In the genomic region with DNA sequence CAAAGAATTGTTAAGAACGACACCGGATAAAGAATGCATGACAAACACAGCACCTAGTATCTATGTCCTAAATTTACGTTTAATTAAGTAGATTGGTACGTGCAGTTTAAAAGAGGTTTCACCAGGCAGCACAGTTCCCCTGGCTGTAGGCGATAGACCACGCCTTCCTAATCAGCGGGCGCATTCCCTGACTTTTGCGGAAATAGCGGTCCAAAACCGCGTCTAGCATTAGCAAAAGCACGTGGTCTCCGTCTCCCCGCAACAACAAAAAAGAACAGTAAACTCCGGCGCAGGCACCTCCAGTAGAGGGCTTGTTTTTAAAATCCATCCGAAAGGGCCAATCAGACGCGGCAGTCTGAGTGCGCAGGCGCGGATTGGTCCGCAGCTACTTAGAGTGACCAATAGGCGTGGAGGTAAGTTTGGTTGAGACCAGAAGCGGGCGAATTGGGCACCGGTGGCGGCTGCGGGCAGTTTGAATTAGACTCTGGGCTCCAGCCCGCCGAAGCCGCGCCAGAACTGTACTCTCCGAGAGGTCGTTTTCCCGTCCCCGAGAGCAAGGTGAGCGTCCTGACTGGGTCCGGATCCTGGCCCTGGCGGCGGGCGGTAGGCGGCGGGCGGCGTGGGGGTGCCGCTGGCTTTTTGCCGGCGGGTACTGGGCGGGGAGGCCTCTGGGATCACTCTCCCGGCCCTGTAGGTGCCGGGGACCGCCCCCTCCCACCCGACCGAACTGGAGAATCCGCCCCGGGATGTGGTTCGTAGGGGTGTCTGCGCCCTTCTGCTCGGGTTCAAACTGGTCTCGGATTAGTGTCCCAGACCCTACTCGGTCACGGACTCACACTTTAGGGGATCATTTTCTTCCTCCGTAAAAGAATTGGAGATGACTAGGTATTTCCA, we compare ENCODE assay signal across 1 cellular context.
TF ChIP-seq lines count a peak whose summit lies in the region.

TSS of gene CENPF (plus strand) at position 432 of the 894 bp plus-strand sequence. CDS start 10,560 bp downstream, outside the sequence.

TF ChIP-seq in HepG2, 621 proteins besides CTCF, POLR2A, EP300 and RAD21 (continued from another document and continues in another):
- no peak for TF ChIP-seq NONO (IDR thresholded peaks at IDR 0.05)
- TF ChIP-seq NONO (CRISPR knock-in tag; conservative IDR thresholded peaks at IDR 0.05): no peak; the same call in none of the 2 replicates
- TF ChIP-seq ZNF367 (CRISPR knock-in tag; IDR thresholded peaks at IDR 0.05; ENCODE audit: borderline replicate concordance): peak; percentile 59; the same call in 1 of the 2 replicates
- no peak for TF ChIP-seq ZIK1 (CRISPR knock-in tag; IDR thresholded peaks at IDR 0.05; ENCODE audit: borderline replicate concordance, low read depth)
- TF ChIP-seq ZNF841 (CRISPR knock-in tag; IDR thresholded peaks at IDR 0.05; ENCODE audit: borderline replicate concordance): peak; percentile 97
- no peak for TF ChIP-seq MAFK (conservative IDR thresholded peaks at IDR 0.05 in 1 of 2, IDR thresholded peaks at IDR 0.05 in 1 of 2; ENCODE audit: low read length in 2 of 2)
- TF ChIP-seq STAT5B (CRISPR knock-in tag; IDR thresholded peaks at IDR 0.05): no peak
- no peak for TF ChIP-seq MBD4 (IDR thresholded peaks at IDR 0.05; ENCODE audit: borderline replicate concordance, low read length)
- no peak for TF ChIP-seq ZNF296 (CRISPR knock-in tag; conservative IDR thresholded peaks at IDR 0.05)
- TF ChIP-seq ZNF891 (CRISPR knock-in tag; IDR thresholded peaks at IDR 0.05): 0 out of 2 replicates have a peak, but pooled peaks have one; percentile 29
- TF ChIP-seq ZBTB20 (CRISPR knock-in tag; IDR thresholded peaks at IDR 0.05; ENCODE audit: borderline replicate concordance, low read depth): peak; percentile 66; the same call in 1 of the 2 replicates
- no peak for TF ChIP-seq ZNF180 (CRISPR knock-in tag; IDR thresholded peaks at IDR 0.05; ENCODE audit: borderline replicate concordance, low read depth)
- TF ChIP-seq ELF3 (CRISPR knock-in tag; IDR thresholded peaks at IDR 0.05): peak; percentile 89
- no peak for TF ChIP-seq ZNF225 (CRISPR knock-in tag; IDR thresholded peaks at IDR 0.05)
- TF ChIP-seq, protein P1, sequence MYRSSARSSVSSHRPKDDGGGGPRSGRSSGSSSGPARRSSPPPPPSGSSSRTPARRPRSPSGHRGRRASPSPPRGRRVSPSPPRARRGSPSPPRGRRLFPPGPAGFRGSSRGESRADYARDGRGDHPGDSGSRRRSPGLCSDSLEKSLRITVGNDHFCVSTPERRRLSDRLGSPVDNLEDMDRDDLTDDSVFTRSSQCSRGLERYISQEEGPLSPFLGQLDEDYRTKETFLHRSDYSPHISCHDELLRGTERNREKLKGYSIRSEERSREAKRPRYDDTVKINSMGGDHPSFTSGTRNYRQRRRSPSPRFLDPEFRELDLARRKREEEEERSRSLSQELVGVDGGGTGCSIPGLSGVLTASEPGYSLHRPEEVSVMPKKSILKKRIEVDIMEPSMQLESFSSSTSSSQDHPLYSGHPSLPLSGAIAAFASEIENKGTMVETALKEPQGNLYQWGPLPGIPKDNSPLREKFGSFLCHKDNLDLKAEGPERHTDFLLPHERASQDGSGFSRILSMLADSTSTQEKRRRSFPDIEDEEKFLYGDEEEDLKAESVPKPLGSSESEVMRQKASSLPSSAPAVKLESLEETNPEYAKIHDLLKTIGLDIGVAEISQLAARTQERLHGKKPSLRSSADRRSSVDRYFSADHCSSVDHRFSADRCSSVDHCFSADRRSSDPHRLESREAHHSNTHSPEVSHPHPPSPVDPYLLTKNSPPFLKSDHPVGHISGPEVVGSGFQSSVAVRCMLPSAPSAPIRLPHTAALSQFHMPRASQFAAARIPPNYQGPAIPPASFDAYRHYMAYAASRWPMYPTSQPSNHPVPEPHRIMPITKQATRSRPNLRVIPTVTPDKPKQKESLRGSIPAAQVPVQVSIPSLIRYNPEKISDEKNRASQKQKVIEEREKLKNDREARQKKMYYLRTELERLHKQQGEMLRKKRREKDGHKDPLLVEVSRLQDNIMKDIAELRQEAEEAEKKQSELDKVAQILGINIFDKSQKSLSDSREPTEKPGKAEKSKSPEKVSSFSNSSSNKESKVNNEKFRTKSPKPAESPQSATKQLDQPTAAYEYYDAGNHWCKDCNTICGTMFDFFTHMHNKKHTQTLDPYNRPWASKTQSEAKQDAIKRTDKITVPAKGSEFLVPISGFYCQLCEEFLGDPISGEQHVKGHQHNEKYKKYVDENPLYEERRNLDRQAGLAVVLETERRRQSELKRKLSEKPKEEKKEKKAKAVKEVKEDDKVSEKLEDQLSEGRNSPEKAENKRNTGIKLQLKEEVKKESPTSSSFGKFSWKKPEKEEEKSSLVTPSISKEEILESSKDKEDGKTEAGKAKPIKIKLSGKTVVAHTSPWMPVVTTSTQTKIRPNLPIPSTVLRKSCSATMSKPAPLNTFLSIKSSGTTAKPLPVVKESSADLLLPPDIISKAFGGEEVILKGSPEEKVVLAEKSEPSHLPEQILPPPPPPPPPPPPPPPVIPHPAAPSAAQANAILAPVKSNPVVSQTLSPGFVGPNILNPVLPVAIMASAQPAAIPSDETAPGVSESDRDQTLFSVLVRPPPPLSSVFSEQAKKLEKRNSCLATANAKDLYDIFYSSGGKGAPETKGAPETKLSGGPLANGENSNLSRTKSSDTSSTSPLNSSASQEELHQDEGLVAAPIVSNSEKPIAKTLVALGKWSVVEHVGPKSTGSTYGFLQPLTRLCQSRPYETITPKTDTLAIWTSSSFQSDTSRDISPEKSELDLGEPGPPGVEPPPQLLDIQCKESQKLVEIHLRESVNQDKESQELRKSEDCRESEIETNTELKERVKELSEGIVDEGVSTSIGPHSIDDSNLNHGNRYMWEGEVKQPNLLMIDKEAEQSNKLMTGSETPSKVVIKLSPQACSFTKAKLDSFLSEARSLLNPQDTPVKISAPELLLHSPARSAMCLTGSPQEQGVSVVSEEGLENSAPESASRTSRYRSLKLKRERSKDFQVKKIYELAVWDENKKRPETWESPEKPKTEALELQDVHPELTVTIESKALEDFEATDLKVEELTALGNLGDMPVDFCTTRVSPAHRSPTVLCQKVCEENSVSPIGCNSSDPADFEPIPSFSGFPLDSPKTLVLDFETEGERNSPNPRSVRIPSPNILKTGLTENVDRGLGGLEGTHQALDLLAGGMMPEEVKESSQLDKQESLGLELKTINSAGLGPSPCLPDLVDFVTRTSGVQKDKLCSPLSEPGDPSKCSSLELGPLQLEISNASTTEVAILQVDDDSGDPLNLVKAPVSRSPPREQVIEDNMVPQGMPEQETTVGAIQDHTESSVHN (CRISPR knock-in tag; IDR thresholded peaks at IDR 0.05): no peak
- TF ChIP-seq ZNF563 (CRISPR knock-in tag; IDR thresholded peaks at IDR 0.05): no peak
- no peak for TF ChIP-seq ZNF839 (CRISPR knock-in tag; IDR thresholded peaks at IDR 0.05; ENCODE audit: borderline replicate concordance)
- TF ChIP-seq KLF11 (CRISPR knock-in tag; IDR thresholded peaks at IDR 0.05): no peak
- TF ChIP-seq, protein P2, sequence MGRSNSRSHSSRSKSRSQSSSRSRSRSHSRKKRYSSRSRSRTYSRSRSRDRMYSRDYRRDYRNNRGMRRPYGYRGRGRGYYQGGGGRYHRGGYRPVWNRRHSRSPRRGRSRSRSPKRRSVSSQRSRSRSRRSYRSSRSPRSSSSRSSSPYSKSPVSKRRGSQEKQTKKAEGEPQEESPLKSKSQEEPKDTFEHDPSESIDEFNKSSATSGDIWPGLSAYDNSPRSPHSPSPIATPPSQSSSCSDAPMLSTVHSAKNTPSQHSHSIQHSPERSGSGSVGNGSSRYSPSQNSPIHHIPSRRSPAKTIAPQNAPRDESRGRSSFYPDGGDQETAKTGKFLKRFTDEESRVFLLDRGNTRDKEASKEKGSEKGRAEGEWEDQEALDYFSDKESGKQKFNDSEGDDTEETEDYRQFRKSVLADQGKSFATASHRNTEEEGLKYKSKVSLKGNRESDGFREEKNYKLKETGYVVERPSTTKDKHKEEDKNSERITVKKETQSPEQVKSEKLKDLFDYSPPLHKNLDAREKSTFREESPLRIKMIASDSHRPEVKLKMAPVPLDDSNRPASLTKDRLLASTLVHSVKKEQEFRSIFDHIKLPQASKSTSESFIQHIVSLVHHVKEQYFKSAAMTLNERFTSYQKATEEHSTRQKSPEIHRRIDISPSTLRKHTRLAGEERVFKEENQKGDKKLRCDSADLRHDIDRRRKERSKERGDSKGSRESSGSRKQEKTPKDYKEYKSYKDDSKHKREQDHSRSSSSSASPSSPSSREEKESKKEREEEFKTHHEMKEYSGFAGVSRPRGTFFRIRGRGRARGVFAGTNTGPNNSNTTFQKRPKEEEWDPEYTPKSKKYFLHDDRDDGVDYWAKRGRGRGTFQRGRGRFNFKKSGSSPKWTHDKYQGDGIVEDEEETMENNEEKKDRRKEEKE (IDR thresholded peaks at IDR 0.05): no peak
- TF ChIP-seq, protein P3, sequence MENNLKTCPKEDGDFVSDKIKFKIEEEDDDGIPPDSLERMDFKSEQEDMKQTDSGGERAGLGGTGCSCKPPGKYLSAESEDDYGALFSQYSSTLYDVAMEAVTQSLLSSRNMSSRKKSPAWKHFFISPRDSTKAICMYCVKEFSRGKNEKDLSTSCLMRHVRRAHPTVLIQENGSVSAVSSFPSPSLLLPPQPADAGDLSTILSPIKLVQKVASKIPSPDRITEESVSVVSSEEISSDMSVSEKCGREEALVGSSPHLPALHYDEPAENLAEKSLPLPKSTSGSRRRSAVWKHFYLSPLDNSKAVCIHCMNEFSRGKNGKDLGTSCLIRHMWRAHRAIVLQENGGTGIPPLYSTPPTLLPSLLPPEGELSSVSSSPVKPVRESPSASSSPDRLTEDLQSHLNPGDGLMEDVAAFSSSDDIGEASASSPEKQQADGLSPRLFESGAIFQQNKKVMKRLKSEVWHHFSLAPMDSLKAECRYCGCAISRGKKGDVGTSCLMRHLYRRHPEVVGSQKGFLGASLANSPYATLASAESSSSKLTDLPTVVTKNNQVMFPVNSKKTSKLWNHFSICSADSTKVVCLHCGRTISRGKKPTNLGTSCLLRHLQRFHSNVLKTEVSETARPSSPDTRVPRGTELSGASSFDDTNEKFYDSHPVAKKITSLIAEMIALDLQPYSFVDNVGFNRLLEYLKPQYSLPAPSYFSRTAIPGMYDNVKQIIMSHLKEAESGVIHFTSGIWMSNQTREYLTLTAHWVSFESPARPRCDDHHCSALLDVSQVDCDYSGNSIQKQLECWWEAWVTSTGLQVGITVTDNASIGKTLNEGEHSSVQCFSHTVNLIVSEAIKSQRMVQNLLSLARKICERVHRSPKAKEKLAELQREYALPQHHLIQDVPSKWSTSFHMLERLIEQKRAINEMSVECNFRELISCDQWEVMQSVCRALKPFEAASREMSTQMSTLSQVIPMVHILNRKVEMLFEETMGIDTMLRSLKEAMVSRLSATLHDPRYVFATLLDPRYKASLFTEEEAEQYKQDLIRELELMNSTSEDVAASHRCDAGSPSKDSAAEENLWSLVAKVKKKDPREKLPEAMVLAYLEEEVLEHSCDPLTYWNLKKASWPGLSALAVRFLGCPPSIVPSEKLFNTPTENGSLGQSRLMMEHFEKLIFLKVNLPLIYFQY (CRISPR knock-in tag; IDR thresholded peaks at IDR 0.05; ENCODE audit: borderline replicate concordance): no peak
- peak; percentile 54 for TF ChIP-seq ZNF747 (CRISPR knock-in tag; IDR thresholded peaks at IDR 0.05; ENCODE audit: borderline replicate concordance)
- TF ChIP-seq MNT (IDR thresholded peaks at IDR 0.05): peak; percentile 98
- TF ChIP-seq ZNF570 (CRISPR knock-in tag; IDR thresholded peaks at IDR 0.05; ENCODE audit: borderline replicate concordance): no peak
- TF ChIP-seq, protein P4, sequence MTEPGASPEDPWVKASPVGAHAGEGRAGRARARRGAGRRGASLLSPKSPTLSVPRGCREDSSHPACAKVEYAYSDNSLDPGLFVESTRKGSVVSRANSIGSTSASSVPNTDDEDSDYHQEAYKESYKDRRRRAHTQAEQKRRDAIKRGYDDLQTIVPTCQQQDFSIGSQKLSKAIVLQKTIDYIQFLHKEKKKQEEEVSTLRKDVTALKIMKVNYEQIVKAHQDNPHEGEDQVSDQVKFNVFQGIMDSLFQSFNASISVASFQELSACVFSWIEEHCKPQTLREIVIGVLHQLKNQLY (CRISPR knock-in tag; IDR thresholded peaks at IDR 0.05): 0 out of 2 replicates have a peak, but pooled peaks have one; percentile 20
- TF ChIP-seq ZNF234 (CRISPR knock-in tag; conservative IDR thresholded peaks at IDR 0.05): no peak
- no peak for TF ChIP-seq HNF4A (CRISPR knock-in tag; IDR thresholded peaks at IDR 0.05)
- TF ChIP-seq TBX3 (IDR thresholded peaks at IDR 0.05; ENCODE audit: borderline replicate concordance): no peak
- no peak for TF ChIP-seq BHLHE40 (IDR thresholded peaks at IDR 0.05; ENCODE audit: low read length)
- TF ChIP-seq ZNF816 (CRISPR knock-in tag; IDR thresholded peaks at IDR 0.05; ENCODE audit: borderline replicate concordance): 0 out of 2 replicates have a peak, but pooled peaks have one; percentile 92
- no peak for TF ChIP-seq ZNF34 (CRISPR knock-in tag; IDR thresholded peaks at IDR 0.05; ENCODE audit: borderline replicate concordance)
- TF ChIP-seq ZNF510 (CRISPR knock-in tag; IDR thresholded peaks at IDR 0.05; ENCODE audit: low read depth): no peak
- TF ChIP-seq, protein P5, sequence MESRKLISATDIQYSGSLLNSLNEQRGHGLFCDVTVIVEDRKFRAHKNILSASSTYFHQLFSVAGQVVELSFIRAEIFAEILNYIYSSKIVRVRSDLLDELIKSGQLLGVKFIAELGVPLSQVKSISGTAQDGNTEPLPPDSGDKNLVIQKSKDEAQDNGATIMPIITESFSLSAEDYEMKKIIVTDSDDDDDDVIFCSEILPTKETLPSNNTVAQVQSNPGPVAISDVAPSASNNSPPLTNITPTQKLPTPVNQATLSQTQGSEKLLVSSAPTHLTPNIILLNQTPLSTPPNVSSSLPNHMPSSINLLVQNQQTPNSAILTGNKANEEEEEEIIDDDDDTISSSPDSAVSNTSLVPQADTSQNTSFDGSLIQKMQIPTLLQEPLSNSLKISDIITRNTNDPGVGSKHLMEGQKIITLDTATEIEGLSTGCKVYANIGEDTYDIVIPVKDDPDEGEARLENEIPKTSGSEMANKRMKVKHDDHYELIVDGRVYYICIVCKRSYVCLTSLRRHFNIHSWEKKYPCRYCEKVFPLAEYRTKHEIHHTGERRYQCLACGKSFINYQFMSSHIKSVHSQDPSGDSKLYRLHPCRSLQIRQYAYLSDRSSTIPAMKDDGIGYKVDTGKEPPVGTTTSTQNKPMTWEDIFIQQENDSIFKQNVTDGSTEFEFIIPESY (CRISPR knock-in tag; IDR thresholded peaks at IDR 0.05): no peak
- no peak for TF ChIP-seq ZNF607 (CRISPR knock-in tag; IDR thresholded peaks at IDR 0.05; ENCODE audit: borderline replicate concordance)
- 0 out of 2 replicates have a peak, but pooled peaks have one; percentile 49 for TF ChIP-seq PITX1 (CRISPR knock-in tag; IDR thresholded peaks at IDR 0.05)
- TF ChIP-seq ZNF441 (CRISPR knock-in tag; IDR thresholded peaks at IDR 0.05; ENCODE audit: borderline replicate concordance): peak; percentile 82; the same call in 1 of the 2 replicates
- TF ChIP-seq ZNF558 (CRISPR knock-in tag; IDR thresholded peaks at IDR 0.05; ENCODE audit: borderline replicate concordance): no peak
